Comparison of ENCODE assay signal across 32 cellular contexts in genomic region chr5:31495336-31495735, GRCh38.
"Had no signal": no experiment of that assay in that cellular context is flagged by ENCODE, and none has a peak within 500 bp of the region (broad histone marks: within the 10 kb centered on the region; RNA-seq: fewer than 3 reads in every experiment).

No MANE protein-coding gene starts in this region.

- H3K27me3 Mint-ChIP-seq: activated CD4-positive, alpha-beta memory T cell treated with anti-CD3 and anti-CD28 coated beads, Interleukin-2, amount 10 ng/mL, durations not matched to agents 7 days and 5 days; activated CD4-positive, alpha-beta T cell treated with anti-CD3 and anti-CD28 coated beads, Interleukin-2, amount 10 ng/mL, durations not matched to agents 7 days and 5 days; activated naive CD8-positive, alpha-beta T cell; activated T-helper 17 cell treated with anti-CD3 and anti-CD28 coated beads, Interleukin-2, amount 50 U/mL, for 72 hours; central memory CD8-positive, alpha-beta T cell; dendritic cell treated with granulocyte-macrophage colony-stimulating factor and Interleukin-4, amounts not matched to agents 40 ng/mL and 50 ng/mL, for 4 days; T-cell had no signal

- H3K4me3 Mint-ChIP-seq: activated CD4-positive, alpha-beta memory T cell treated with anti-CD3 and anti-CD28 coated beads, Interleukin-2, amount 10 ng/mL, durations not matched to agents 7 days and 5 days; activated CD4-positive, alpha-beta T cell treated with anti-CD3 and anti-CD28 coated beads, Interleukin-2, amount 10 ng/mL, durations not matched to agents 7 days and 5 days; activated naive CD8-positive, alpha-beta T cell; activated T-cell treated with anti-CD3 and anti-CD28 coated beads, Interleukin-2, amount 50 U/mL, for 4 hours; activated T-helper 17 cell treated with anti-CD3 and anti-CD28 coated beads, Interleukin-2, amount 50 U/mL, for 72 hours; central memory CD8-positive, alpha-beta T cell; dendritic cell treated with granulocyte-macrophage colony-stimulating factor and Interleukin-4, amounts not matched to agents 40 ng/mL and 50 ng/mL, for 4 days; endodermal cell; T-cell; T-helper 1 cell treated with Interleukin-12 subunit alpha and Interleukin-12 subunit beta and Interleukin-4 antibody, amounts not matched to agents 30 μg/mL and 1 μg/mL, for 36 hours; T-helper 2 cell treated with Interferon-gamma antibody and Interleukin-4, amounts not matched to agents 5 μg/mL and 100 μg/mL, for 36 hours had no signal

- H3K27me3 ChIP-seq: brain microvascular endothelial cell, dorsolateral prefrontal cortex, esophagus muscularis mucosa, foreskin keratinocyte, gastroesophageal sphincter, heart right ventricle had no signal

- ATAC-seq: activated T-cell treated with anti-CD3 and anti-CD28 coated beads, Interleukin-2, amount 50 U/mL, for 4 hours; activated T-helper 17 cell treated with anti-CD3 and anti-CD28 coated beads, Interleukin-2, amount 50 U/mL, for 72 hours; foreskin keratinocyte; gastroesophageal sphincter; heart right ventricle; T-cell had no signal

- H3K4me1 ChIP-seq: foreskin keratinocyte, heart right ventricle had no signal

- H3K4me3 ChIP-seq: coronary artery, dorsolateral prefrontal cortex, esophagus muscularis mucosa, gastroesophageal sphincter, heart right ventricle had no signal

- H3K9me3 ChIP-seq: esophagus muscularis mucosa, gastroesophageal sphincter, heart right ventricle had no signal

- H3K9me3 Mint-ChIP-seq: activated CD4-positive, alpha-beta memory T cell treated with anti-CD3 and anti-CD28 coated beads, Interleukin-2, amount 10 ng/mL, durations not matched to agents 7 days and 5 days; activated CD4-positive, alpha-beta T cell treated with anti-CD3 and anti-CD28 coated beads, Interleukin-2, amount 10 ng/mL, durations not matched to agents 7 days and 5 days; activated T-cell treated with anti-CD3 and anti-CD28 coated beads, Interleukin-2, amount 50 U/mL, for 4 hours; activated T-helper 17 cell treated with anti-CD3 and anti-CD28 coated beads, Interleukin-2, amount 50 U/mL, for 72 hours; central memory CD8-positive, alpha-beta T cell; dendritic cell treated with granulocyte-macrophage colony-stimulating factor and Interleukin-4, amounts not matched to agents 40 ng/mL and 50 ng/mL, for 4 days; endodermal cell; T-cell; T-helper 1 cell treated with Interleukin-12 subunit alpha and Interleukin-12 subunit beta and Interleukin-4 antibody, amounts not matched to agents 30 μg/mL and 1 μg/mL, for 36 hours; T-helper 2 cell treated with Interferon-gamma antibody and Interleukin-4, amounts not matched to agents 5 μg/mL and 100 μg/mL, for 36 hours had no signal

- H3K27ac Mint-ChIP-seq: activated CD4-positive, alpha-beta memory T cell treated with anti-CD3 and anti-CD28 coated beads, Interleukin-2, amount 10 ng/mL, durations not matched to agents 7 days and 5 days; activated CD4-positive, alpha-beta T cell treated with anti-CD3 and anti-CD28 coated beads, Interleukin-2, amount 10 ng/mL, durations not matched to agents 7 days and 5 days; activated naive CD8-positive, alpha-beta T cell; activated T-helper 17 cell treated with anti-CD3 and anti-CD28 coated beads, Interleukin-2, amount 50 U/mL, for 72 hours; dendritic cell treated with granulocyte-macrophage colony-stimulating factor and Interleukin-4, amounts not matched to agents 40 ng/mL and 50 ng/mL, for 4 days; T-cell; T-helper 1 cell treated with Interleukin-12 subunit alpha and Interleukin-12 subunit beta and Interleukin-4 antibody, amounts not matched to agents 30 μg/mL and 1 μg/mL, for 36 hours; T-helper 2 cell treated with Interferon-gamma antibody and Interleukin-4, amounts not matched to agents 5 μg/mL and 100 μg/mL, for 36 hours had no signal

- H3K27ac ChIP-seq: brain microvascular endothelial cell, coronary artery, dorsolateral prefrontal cortex, esophagus muscularis mucosa, foreskin keratinocyte, gastroesophageal sphincter, heart right ventricle had no signal

- DNase-seq: activated CD4-positive, alpha-beta memory T cell treated with anti-CD3 and anti-CD28 coated beads, Interleukin-2, amount 10 ng/mL, durations not matched to agents 7 days and 5 days; activated CD4-positive, alpha-beta T cell treated with anti-CD3 and anti-CD28 coated beads for 1 hour; activated CD4-positive, alpha-beta T cell treated with anti-CD3 and anti-CD28 coated beads for 4 hours; activated CD4-positive, alpha-beta T cell treated with anti-CD3 and anti-CD28 coated beads, Interleukin-2, amount 10 ng/mL, durations not matched to agents 7 days and 5 days; activated CD4-positive, alpha-beta T cell treated with anti-CD3 and anti-CD28 coated beads, Interleukin-2, amount 50 U/mL, for 4 hours; activated CD8-positive, alpha-beta memory T cell treated with anti-CD3 and anti-CD28 coated beads, Interleukin-2, amount 50 U/mL, for 48 hours; activated effector memory CD4-positive, alpha-beta T cell treated with Interleukin-2 at 50 U/mL for 16 hours; activated gamma-delta T cell treated with Interleukin-2 at 50 U/mL for 16 hours; activated naive CD4-positive, alpha-beta T cell treated with anti-CD3 and anti-CD28 coated beads, Interleukin-2, amount 50 U/mL, for 16 hours; activated naive CD4-positive, alpha-beta T cell treated with Interleukin-2 at 50 U/mL for 16 hours; activated T-cell treated with anti-CD3 and anti-CD28 coated beads for 4 hours; activated T-cell treated with anti-CD3 and anti-CD28 coated beads, Interleukin-2, amount 50 U/mL, for 4 hours; amniotic stem cell; anterior cingulate cortex; brain microvascular endothelial cell; dorsolateral prefrontal cortex; effector memory CD4-positive, alpha-beta T cell; endodermal cell; erythroblast; foreskin keratinocyte; heart right ventricle; T-cell; T1000 had no signal

- H3K4me1 Mint-ChIP-seq: activated CD4-positive, alpha-beta memory T cell treated with anti-CD3 and anti-CD28 coated beads, Interleukin-2, amount 10 ng/mL, durations not matched to agents 7 days and 5 days; activated CD4-positive, alpha-beta T cell treated with anti-CD3 and anti-CD28 coated beads, Interleukin-2, amount 10 ng/mL, durations not matched to agents 7 days and 5 days; activated T-helper 17 cell treated with anti-CD3 and anti-CD28 coated beads, Interleukin-2, amount 50 U/mL, for 72 hours; T-cell had no signal
